In the genomic region with DNA sequence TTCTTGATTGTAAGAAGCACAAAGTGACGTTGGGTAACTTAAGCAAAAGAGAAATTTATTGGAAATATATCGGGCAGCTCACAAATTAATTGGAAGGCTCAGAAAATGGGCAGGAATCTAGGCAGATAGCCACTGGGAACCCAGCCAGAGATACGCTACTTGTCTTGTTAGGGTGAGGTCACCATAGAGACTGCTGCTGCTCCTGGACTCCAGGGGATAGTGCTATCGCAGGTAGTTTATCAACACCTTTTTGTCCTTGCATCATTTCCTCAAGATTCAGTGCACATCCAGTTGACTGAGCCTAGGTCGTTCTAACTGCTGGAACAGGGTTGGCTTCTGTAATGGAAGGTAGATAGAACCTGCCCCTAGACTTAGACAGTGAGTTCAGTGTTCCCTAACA, we compare ENCODE assay signal across 16 cellular contexts. TPM values are rescaled to one million over a fixed set of nuclear protein-coding genes. Genes with fewer than 3 reads are reported as not detected.
DNase-seq lines count a peak whose midpoint lies in the region; ATAC-seq and TF ChIP-seq lines count a peak whose summit lies in the region.
"Had no signal": no experiment of that assay in that cellular context is flagged by ENCODE, and none has a peak within 500 bp of the region (broad histone marks: within the 10 kb centered on the region; RNA-seq: fewer than 3 reads in every experiment).

No MANE protein-coding gene starts in this region.

- H3K36me3 ChIP-seq in right atrium auricular region (no peaks in the 10 kb centered on the region), RWPE2 (ENCODE audit: low read depth) (peaks cover 5% of the 10 kb centered on the region), thyroid gland (no peaks in the 10 kb centered on the region)

- ATAC-seq in right cardiac atrium: peak in 1 of 2 donors; percentile 43
- peak; percentile 30; the same call in 1 of the 3 replicates for ATAC-seq in RWPE2 (ENCODE audit: low read depth)
- peak; percentile 81 for ATAC-seq in left lobe of liver
- no peak for ATAC-seq in esophagus mucosa
- ATAC-seq: activated CD8-positive, alpha-beta memory T cell treated with anti-CD3 and anti-CD28 coated beads, Interleukin-2, amount 10 ng/mL, durations not matched to agents 7 days and 5 days had no signal

- intact Hi-C loops in right cardiac atrium (cut with DNase I): no loop called here
- intact Hi-C loops in thyroid gland (cut with DNase I): no loop called here

- H3K27me3 ChIP-seq in right cardiac atrium (ENCODE audit: control insufficient read depth, insufficient read depth): no peaks in the 10 kb centered on the region
- no peaks in the 10 kb centered on the region for H3K27me3 ChIP-seq in right atrium auricular region
- no peaks in the 10 kb centered on the region for H3K27me3 ChIP-seq in RWPE2 (ENCODE audit: insufficient read depth, poor library complexity, severe bottlenecking)
- H3K27me3 ChIP-seq in thyroid gland: no peaks in the 10 kb centered on the region
- H3K27me3 ChIP-seq: dorsolateral prefrontal cortex had no signal

- no peaks in the 10 kb centered on the region for H3K9me3 ChIP-seq in right cardiac atrium (ENCODE audit: control insufficient read depth, low read length)
- H3K9me3 ChIP-seq in right atrium auricular region: no peaks in the 10 kb centered on the region
- no peaks in the 10 kb centered on the region for H3K9me3 ChIP-seq in RWPE2 (ENCODE audit: severe bottlenecking)
- no peaks in the 10 kb centered on the region for H3K9me3 ChIP-seq in thyroid gland

- H3K27ac ChIP-seq in right cardiac atrium (ENCODE audit: low read length) (no peak overlapping the region), right atrium auricular region (no peak overlapping the region), RWPE2 (ENCODE audit: poor library complexity, severe bottlenecking) (peak overlapping the region; percentile 27), thyroid gland (no peak overlapping the region)
- H3K27ac ChIP-seq: dorsolateral prefrontal cortex had no signal

- H3K4me3 ChIP-seq in right cardiac atrium (ENCODE audit: low read length) (no peak overlapping the region), right atrium auricular region (no peak overlapping the region), RWPE2 (ENCODE audit: severe bottlenecking) (no peak overlapping the region), thyroid gland (replicated peaks in 1 of 3) (no peak overlapping the region)
- H3K4me3 ChIP-seq: dorsolateral prefrontal cortex, lung had no signal

- no peak for TF ChIP-seq POLR2A in thyroid gland (IDR thresholded peaks at IDR 0.05)

- DNase-seq in right cardiac atrium (peak in 2 of 3 donors; percentile 20 to 47), right atrium auricular region (ENCODE audit: low spot score) (no peak), RWPE2 (ENCODE audit: low spot score) (no peak), left lobe of liver (ENCODE audit: low spot score) (peak; percentile 65), thyroid gland (peak; percentile 50 to 65)
- DNase-seq in stimulated activated CD4-positive, alpha-beta T cell treated with anti-CD3 and anti-CD28 coated beads, Interleukin-4, amount 100 ng/mL, for 1 hour: no peak
- no peak for DNase-seq in stimulated activated CD4-positive, alpha-beta T cell treated with anti-CD3 and anti-CD28 coated beads, Interleukin-4, amount 100 ng/mL, for 4 hours
- DNase-seq: activated CD8-positive, alpha-beta memory T cell treated with anti-CD3 and anti-CD28 coated beads, Interleukin-2, amount 10 ng/mL, durations not matched to agents 7 days and 5 days; C1 segment of cervical spinal cord; caudate nucleus; DND-41; dorsolateral prefrontal cortex; RPMI8226; stimulated activated CD4-positive, alpha-beta T cell treated with anti-CD3 and anti-CD28 coated beads, Interleukin-15, amount 100 ng/mL, for 24 hours had no signal

- H3K4me1 ChIP-seq in right cardiac atrium (ENCODE audit: control insufficient read depth, insufficient read depth, low read length) (peaks cover 21% of the 10 kb centered on the region), right atrium auricular region (peaks cover 0 to 90% of the 10 kb centered on the region in 2 donors), RWPE2 (ENCODE audit: insufficient read depth, poor library complexity, severe bottlenecking) (peaks cover 35% of the 10 kb centered on the region), thyroid gland (peaks cover 56 to 67% of the 10 kb centered on the region in 2 donors)

- no peak for TF ChIP-seq CTCF in right atrium auricular region (IDR thresholded peaks at IDR 0.05)
- TF ChIP-seq CTCF in RWPE2 (IDR thresholded peaks at IDR 0.05; ENCODE audit: poor library complexity, severe bottlenecking): no peak
- no peak for TF ChIP-seq CTCF in thyroid gland (IDR thresholded peaks at IDR 0.05)

- WGBS in right cardiac atrium: 52% methylated on average over 5 of the region's 5 CpGs
- 53 to 62% methylated on average over 5 of the region's 5 CpGs for WGBS in thyroid gland, 2 donors

RNA-seq across cellular contexts. Expression of gene AMOTL1, which starts 19.6 kb away (rescaled TPM):
- total RNA-seq in right cardiac atrium (10 to 100 TPM; 46.6 to 84.1 (median 55.3) TPM), right atrium auricular region (10 to 100 TPM; 56.7 to 59.5 TPM), left lobe of liver (22.9 TPM), thyroid gland (10 to 100 TPM; 34.1 to 51.2 (median 41.0) TPM), esophagus mucosa (52.4 TPM)
- 15.2 TPM for polyA plus RNA-seq in right cardiac atrium

Comparison
In these comparisons a context has a peak if more than half of its experiments do, and no peak if none do; other contexts are left out.
1. DNase-seq: peak in right cardiac atrium (2 of 3), left lobe of liver (single experiment) and thyroid gland (2 of 2); none in right atrium auricular region (single experiment), RWPE2 (single experiment), stimulated activated CD4-positive, alpha-beta T cell treated with anti-CD3 and anti-CD28 coated beads, Interleukin-4, amount 100 ng/mL, for 1 hour (single experiment) and stimulated activated CD4-positive, alpha-beta T cell treated with anti-CD3 and anti-CD28 coated beads, Interleukin-4, amount 100 ng/mL, for 4 hours (0 of 2).